In genomic region chr2:30915485-30915884, GRCh38 we compare ENCODE assay signal across 10 cellular contexts.
DNase-seq lines count a peak whose midpoint lies in the region; ATAC-seq and TF ChIP-seq lines count a peak whose summit lies in the region.
"Had no signal": no experiment of that assay in that cellular context is flagged by ENCODE, and none has a peak within 500 bp of the region (broad histone marks: within the 10 kb centered on the region; RNA-seq: fewer than 3 reads in every experiment).

No MANE protein-coding gene starts in this region.

- H4K20me1 ChIP-seq in PC-9 (ENCODE audit: insufficient read depth) (no peaks in the 10 kb centered on the region), hepatocyte (ENCODE audit: insufficient read depth, poor library complexity, severe bottlenecking) (no peaks in the 10 kb centered on the region)

- intact Hi-C loops in MCF 10A (cut with micrococcal nuclease): no loop called here
- intact Hi-C loops in breast epithelium (cut with DNase I; ENCODE audit: low total_unique reads): no loop called here
- intact Hi-C loops in PC-9 (cut with micrococcal nuclease; ENCODE audit: unreplicated experiment): no loop called here
- intact Hi-C loops in testis (cut with DNase I; ENCODE audit: low total_unique reads): no loop called here

- no peaks in the 10 kb centered on the region for H3F3A ChIP-seq in PC-9 (ENCODE audit: insufficient read depth, low read depth)

- no peaks in the 10 kb centered on the region for H3K9me2 ChIP-seq in PC-9 (ENCODE audit: insufficient read depth)
- H3K9me2 ChIP-seq in hepatocyte (replicated peaks; ENCODE audit: insufficient read depth): no peaks in the 10 kb centered on the region

- H3K27me3 ChIP-seq in breast epithelium: no peaks in the 10 kb centered on the region
- no peaks in the 10 kb centered on the region for H3K27me3 ChIP-seq in PC-9 (ENCODE audit: insufficient read depth, low read depth)
- no peaks in the 10 kb centered on the region for H3K27me3 ChIP-seq in hepatocyte
- no peaks in the 10 kb centered on the region for H3K27me3 ChIP-seq in testis

- TF ChIP-seq CTCF in MCF 10A (IDR thresholded peaks at IDR 0.05; ENCODE audit: unreplicated experiment) (no peak), breast epithelium (IDR thresholded peaks at IDR 0.05) (peak in 1 of 3 donors; percentile 17), PC-9 (conservative IDR thresholded peaks at IDR 0.05) (peak; percentile 61), hepatocyte (IDR thresholded peaks at IDR 0.05; ENCODE audit: poor library complexity) (peak; percentile 46), testis (IDR thresholded peaks at IDR 0.05) (peak in 1 of 3 experiments; percentile 9)

- H3K4me1 Mint-ChIP-seq in MCF 10A (ENCODE audit: insufficient read depth, unreplicated experiment): no peaks in the 10 kb centered on the region

- WGBS in hepatocyte (ENCODE audit: low lambda C conversion rate, missing lambda C conversion rate): 20% methylated on average over 3 of the region's 3 CpGs
- 63 to 64% methylated on average over 3 of the region's 3 CpGs for WGBS in testis, 2 donors

- POLR2A ChIA-PET in MCF 10A (lab: Yijun Ruan, JAX): no interaction called here
- POLR2A ChIA-PET in PC-9 (lab: Charles Lee; ENCODE audit: unreplicated experiment): no interaction called here

- ATAC-seq in HG02759 (IDR thresholded peaks at IDR 0.05; ENCODE audit: unreplicated experiment): no peak

- DNase-seq in MCF 10A (ENCODE audit: unreplicated experiment) (peak; percentile 21), breast epithelium (ENCODE audit: low spot score in 2 of 2) (no peak), PC-9 (peak in 1 of 2 experiments; percentile 31), hepatocyte (ENCODE audit: low spot score) (peak; percentile 66), testis (peak; percentile 55), AG20443 (ENCODE audit: low spot score) (no peak)
- DNase-seq in effector CD4-positive, alpha-beta T cell: no peak
- DNase-seq: activated CD4-positive, alpha-beta memory T cell treated with anti-CD3 and anti-CD28 coated beads for 36 hours; NCI-H2107 had no signal

- H3K27ac Mint-ChIP-seq in MCF 10A (ENCODE audit: low read depth, unreplicated experiment): no peak overlapping the region
- H3K27ac Mint-ChIP-seq: activated CD4-positive, alpha-beta memory T cell treated with anti-CD3 and anti-CD28 coated beads for 36 hours had no signal

- CTCF ChIA-PET in MCF 10A (lab: Yijun Ruan, JAX): interaction anchor here (0.6 kb wide), 1 partner anchor 664 kb away, joined by 3 read pairs; no protein-coding TSS in a partner anchor
- CTCF ChIA-PET in PC-9 (lab: Charles Lee): interaction anchor here (0.6 kb wide), 1 partner anchor 122 kb away, joined by 3 read pairs; no protein-coding TSS in a partner anchor

- TF ChIP-seq POLR2A in breast epithelium (IDR thresholded peaks at IDR 0.05) (no peak), testis (IDR thresholded peaks at IDR 0.05) (no peak)

- H3K36me3 Mint-ChIP-seq in MCF 10A (ENCODE audit: insufficient read depth, unreplicated experiment): no peaks in the 10 kb centered on the region
- H3K36me3 Mint-ChIP-seq: activated CD4-positive, alpha-beta memory T cell treated with anti-CD3 and anti-CD28 coated beads for 36 hours had no signal

- H3K4me1 ChIP-seq in breast epithelium: no peaks in the 10 kb centered on the region
- no peaks in the 10 kb centered on the region for H3K4me1 ChIP-seq in PC-9 (replicated peaks; ENCODE audit: insufficient read depth)
- no peaks in the 10 kb centered on the region for H3K4me1 ChIP-seq in hepatocyte (ENCODE audit: insufficient read depth)
- H3K4me1 ChIP-seq in testis: no peaks in the 10 kb centered on the region

- H3K9me3 ChIP-seq in breast epithelium: no peaks in the 10 kb centered on the region
- no peaks in the 10 kb centered on the region for H3K9me3 ChIP-seq in PC-9 (ENCODE audit: insufficient read depth, low read depth)
- H3K9me3 ChIP-seq in hepatocyte (ENCODE audit: low read depth): no peaks in the 10 kb centered on the region
- H3K9me3 ChIP-seq in testis: no peaks in the 10 kb centered on the region

- H3K27ac ChIP-seq in breast epithelium: no peak overlapping the region
- no peak overlapping the region for H3K27ac ChIP-seq in PC-9
- H3K27ac ChIP-seq in hepatocyte: no peak overlapping the region
- no peak overlapping the region for H3K27ac ChIP-seq in testis

- H3K4me3 ChIP-seq in breast epithelium: no peak overlapping the region
- H3K4me3 ChIP-seq in PC-9: no peak overlapping the region
- H3K4me3 ChIP-seq in hepatocyte: no peak overlapping the region
- H3K4me3 ChIP-seq in testis: no peak overlapping the region

- H3K4me2 ChIP-seq in PC-9 (no peak overlapping the region), hepatocyte (no peak overlapping the region)

- H3K79me2 ChIP-seq in PC-9 (ENCODE audit: low read depth): no peaks in the 10 kb centered on the region
- no peaks in the 10 kb centered on the region for H3K79me2 ChIP-seq in hepatocyte

- H2AFZ ChIP-seq in PC-9 (no peak overlapping the region), hepatocyte (no peak overlapping the region)

- BruUV-seq in MCF 10A (replicated peaks; lab: Mats Ljungman, UMichigan) (no TSS peak), PC-9 (replicated peaks; lab: Mats Ljungman, UMichigan) (no TSS peak)

- H3K27me3 Mint-ChIP-seq in MCF 10A (ENCODE audit: insufficient read depth, unreplicated experiment): no peaks in the 10 kb centered on the region
- H3K27me3 Mint-ChIP-seq: activated CD4-positive, alpha-beta memory T cell treated with anti-CD3 and anti-CD28 coated beads for 36 hours had no signal

- H3K4me3 Mint-ChIP-seq in MCF 10A (ENCODE audit: unreplicated experiment): no peak overlapping the region
- H3K4me3 Mint-ChIP-seq: activated CD4-positive, alpha-beta memory T cell treated with anti-CD3 and anti-CD28 coated beads for 36 hours had no signal

- H3K36me3 ChIP-seq in breast epithelium (no peaks in the 10 kb centered on the region), PC-9 (ENCODE audit: low read depth) (0 out of 2 replicates have a peak, but pooled peaks cover 7% of the 10 kb centered on the region), hepatocyte (replicated peaks; ENCODE audit: insufficient read depth, low read depth) (no peaks in the 10 kb centered on the region), testis (ENCODE audit: low read depth, missing control alignments) (no peaks in the 10 kb centered on the region)

- H3K9me3 Mint-ChIP-seq in MCF 10A (ENCODE audit: unreplicated experiment): no peaks in the 10 kb centered on the region
- H3K9me3 Mint-ChIP-seq: activated CD4-positive, alpha-beta memory T cell treated with anti-CD3 and anti-CD28 coated beads for 36 hours had no signal

Comparison
In these comparisons a context has a peak if more than half of its experiments do, and no peak if none do; other contexts are left out.
1. DNase-seq: peak in MCF 10A (single experiment), hepatocyte (single experiment) and testis (single experiment); none in breast epithelium (0 of 2), effector CD4-positive, alpha-beta T cell (single experiment) and AG20443 (single experiment).